11 cellular contexts compared by ENCODE assay signal in the genomic region with DNA sequence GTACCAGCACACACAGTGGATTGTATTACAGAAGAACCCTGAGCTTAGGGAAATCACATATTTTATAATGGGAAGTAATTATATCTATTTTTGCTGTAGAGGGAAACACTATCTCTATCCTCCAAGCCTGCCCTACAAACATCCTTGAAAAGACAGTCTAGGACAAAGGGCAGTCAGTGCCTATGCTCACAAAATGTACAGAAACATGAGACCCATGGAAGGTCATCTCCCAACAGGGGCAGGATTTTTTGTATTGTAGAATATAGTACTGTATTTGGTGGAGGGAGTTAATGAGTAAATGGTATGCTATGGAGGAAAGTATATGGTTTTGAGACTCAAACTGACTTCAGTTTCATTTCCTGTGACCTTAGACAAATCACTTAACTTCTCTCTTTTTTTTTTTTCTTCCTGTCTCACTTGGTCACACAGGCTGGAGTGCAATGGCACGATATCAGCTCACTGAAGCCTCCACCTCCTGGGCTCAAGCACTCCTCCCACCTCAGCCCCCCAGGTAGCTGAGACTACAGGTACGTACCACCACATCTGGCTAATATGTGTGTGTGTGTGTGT. TPM values are rescaled to one million over a fixed set of nuclear protein-coding genes. Genes with fewer than 3 reads are reported as not detected.
DNase-seq lines count a peak whose midpoint lies in the region; ATAC-seq and TF ChIP-seq lines count a peak whose summit lies in the region.
"Had no signal": no experiment of that assay in that cellular context is flagged by ENCODE, and none has a peak within 500 bp of the region (broad histone marks: within the 10 kb centered on the region; RNA-seq: fewer than 3 reads in every experiment).

No MANE protein-coding gene starts in this region.

- H3K27ac ChIP-seq in SU-DHL-6 (ENCODE audit: low read depth, low read length), result peak overlapping the region; percentile 86
- H3K27ac ChIP-seq: ovary had no signal

- no peaks in the 10 kb centered on the region for H3K9me3 ChIP-seq in SU-DHL-6 (ENCODE audit: insufficient read depth, low read length)
- H3K9me3 ChIP-seq: ovary had no signal

- H3K9me2 ChIP-seq in SU-DHL-6 (replicated peaks; ENCODE audit: insufficient read depth, low read length), result no peaks in the 10 kb centered on the region

- H3K27me3 ChIP-seq in GM06990 (replicated peaks; ENCODE audit: control insufficient read depth, insufficient read depth, low read length), result no peaks in the 10 kb centered on the region
- H3K27me3 ChIP-seq in SU-DHL-6 (ENCODE audit: low read length), result no peaks in the 10 kb centered on the region
- H3K27me3 ChIP-seq: ovary had no signal

- H3K36me3 ChIP-seq in GM06990 (ENCODE audit: control insufficient read depth, insufficient read depth, low read length) (no peaks in the 10 kb centered on the region), SU-DHL-6 (ENCODE audit: low read length) (no peaks in the 10 kb centered on the region)
- H3K36me3 ChIP-seq: ovary had no signal

- TF ChIP-seq CTCF in GM06990 (IDR thresholded peaks at IDR 0.05; ENCODE audit: insufficient read depth, low read length, poor library complexity, severe bottlenecking), result no peak
- no peak for TF ChIP-seq CTCF in SU-DHL-6 (IDR thresholded peaks at IDR 0.05; ENCODE audit: insufficient read depth, low read length, poor library complexity, severe bottlenecking)

- peak overlapping the region; percentile 47 for H3K9ac ChIP-seq in SU-DHL-6 (ENCODE audit: low read length)

- 0 out of 2 replicates have a peak, but pooled peaks cover under 1% of the 10 kb centered on the region for H3K79me2 ChIP-seq in SU-DHL-6 (ENCODE audit: insufficient read depth, low read length)

- no peaks in the 10 kb centered on the region for H4K20me1 ChIP-seq in SU-DHL-6 (ENCODE audit: low read depth, low read length)

- ATAC-seq in GM19397 (IDR thresholded peaks at IDR 0.05; ENCODE audit: unreplicated experiment), result peak; percentile 80
- peak; percentile 82 for ATAC-seq in HG03064 (IDR thresholded peaks at IDR 0.05; ENCODE audit: low read depth, unreplicated experiment)

- DNase-seq in GM06990 (ENCODE audit: extremely low read depth, insufficient read length), result peak; percentile 50
- DNase-seq in dermis blood vessel endothelial cell, result no peak
- no peak for DNase-seq in NCI-H446 treated with DMSO at 0.1 percent for 48 hours (lab: John Stamatoyannopoulos, UW)
- no peak for DNase-seq in NCI-H2196 treated with DMSO at 0.1 percent for 48 hours (lab: John Stamatoyannopoulos, UW; ENCODE audit: unreplicated experiment)
- DNase-seq in amygdala (lab: John Stamatoyannopoulos, UW), result no peak
- DNase-seq: DMS 273 treated with DMSO at 0.1 percent for 48 hours, IMR-90, ovary had no signal

- peak overlapping the region; percentile 64 for H2AFZ ChIP-seq in SU-DHL-6 (ENCODE audit: low read depth, low read length, severe bottlenecking)

- H3K4me3 ChIP-seq in GM06990 (replicated peaks; ENCODE audit: low read depth, low read length) (no peak overlapping the region; the same call in 1 of the 2 replicates), SU-DHL-6 (ENCODE audit: insufficient read depth, low read length, poor library complexity, severe bottlenecking) (peak overlapping the region; percentile 43)
- H3K4me3 ChIP-seq: ovary had no signal

- peaks cover 6% of the 10 kb centered on the region; the same call in 1 of the 2 replicates for H3F3A ChIP-seq in SU-DHL-6 (ENCODE audit: insufficient read depth)

- peak overlapping the region; percentile 75 for H3K4me2 ChIP-seq in SU-DHL-6 (ENCODE audit: low read depth, low read length, poor library complexity, severe bottlenecking)

RNA-seq across cellular contexts. Expression of gene RAB14, which starts 5.8 kb away (rescaled TPM):
- total RNA-seq in dermis blood vessel endothelial cell, result 28.9 and 54.8 TPM in 2 replicates
